ENCODE assay signal across 8 cellular contexts in the genomic region with DNA sequence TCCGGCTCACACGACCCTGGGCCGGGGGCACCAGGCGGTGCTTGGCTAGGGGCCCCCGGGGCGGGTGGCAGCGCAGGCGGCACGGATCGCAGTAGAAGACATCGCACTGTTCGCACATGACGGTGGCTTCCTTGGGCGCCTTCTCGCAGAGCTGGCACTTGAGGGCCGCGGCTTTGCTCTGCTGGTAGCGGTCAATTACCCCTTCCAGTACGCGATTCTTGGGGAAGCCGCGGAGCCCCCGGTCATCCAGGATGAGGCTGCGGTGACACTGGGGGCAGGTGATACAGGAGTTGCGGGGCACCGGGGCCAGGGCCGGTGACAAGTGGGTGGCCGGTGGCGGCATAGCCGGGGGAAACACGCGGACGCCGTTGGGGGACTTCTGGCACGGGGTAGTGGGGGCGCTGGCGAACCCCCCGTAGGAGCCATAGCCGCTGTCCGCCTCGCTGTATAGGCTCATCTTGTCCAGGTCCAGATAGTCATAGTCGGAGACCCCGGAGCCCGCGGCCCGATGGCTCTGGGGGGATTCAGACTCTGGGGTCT. TPM values are rescaled to one million over a fixed set of nuclear protein-coding genes. Genes with fewer than 3 reads are reported as not detected.
A peak's percentile ranks its signal among the peaks of the same experiment; 100 is the strongest.
DNase-seq lines count a peak whose midpoint lies in the region; ATAC-seq and TF ChIP-seq lines count a peak whose summit lies in the region.

No MANE protein-coding gene starts in this region.

- no peaks in the 10 kb centered on the region for H3K79me2 ChIP-seq in GM23338 (replicated peaks; ENCODE audit: insufficient read depth)

- H3K27ac Mint-ChIP-seq in GM23338 (no peak overlapping the region), endothelial cell (ENCODE audit: unreplicated experiment) (no peak overlapping the region), natural killer cell (peak overlapping the region in 1 of 2 donors; percentile 82)

- no peaks in the 10 kb centered on the region for H3K27me3 ChIP-seq in A673 (replicated peaks; ENCODE audit: insufficient read depth, low read depth, low read length, poor library complexity)
- peaks cover 58% of the 10 kb centered on the region for H3K27me3 ChIP-seq in GM23338 (ENCODE audit: insufficient read depth)
- H3K27me3 ChIP-seq in aorta (ENCODE audit: control insufficient read depth in 1 of 2, insufficient read depth in 2 of 2, low read length in 1 of 2), result no peaks in the 10 kb centered on the region

- no peaks in the 10 kb centered on the region for H3K9me2 ChIP-seq in GM23338 (ENCODE audit: insufficient read depth)

- H3K4me3 ChIP-seq in A673 (ENCODE audit: low read depth, low read length, poor library complexity, severe bottlenecking) (peak overlapping the region; percentile 69), GM23338 (peak overlapping the region; percentile 79), WI38 (ENCODE audit: low read depth, low read length) (peak overlapping the region; percentile 60), aorta (ENCODE audit: low read length in 2 of 2) (no peak overlapping the region)

- no peaks in the 10 kb centered on the region for H3K36me3 Mint-ChIP-seq in GM23338 (ENCODE audit: low read depth)
- H3K36me3 Mint-ChIP-seq in endothelial cell (ENCODE audit: low read depth, unreplicated experiment), result no peaks in the 10 kb centered on the region
- H3K36me3 Mint-ChIP-seq in natural killer cell, result no peaks in the 10 kb centered on the region

- ATAC-seq in GM23338 (peak; percentile 25), natural killer cell (peak in 1 of 3 donors; percentile 0), aorta (ENCODE audit: low FRiP score) (peak; percentile 13), HG03108 (IDR thresholded peaks at IDR 0.05; ENCODE audit: unreplicated experiment) (no peak)

- no TSS peak for BruUV-seq in A673 (replicated peaks; lab: Mats Ljungman, UMichigan)

- WGBS in aorta, 2 donors, result 2% methylated on average over 44 to 46 of the region's 46 CpGs

- CTCF ChIA-PET in A673 (lab: Charles Lee), result no interaction called here

- H3K4me3 Mint-ChIP-seq in GM23338 (peak overlapping the region; percentile 86), endothelial cell (ENCODE audit: unreplicated experiment) (peak overlapping the region; percentile 89), natural killer cell (peak overlapping the region; percentile 92)

- TF ChIP-seq CTCF in A673 (conservative IDR thresholded peaks at IDR 0.05; ENCODE audit: low read depth, low read length) (no peak), GM23338 (conservative IDR thresholded peaks at IDR 0.05; ENCODE audit: low read depth in 2 of 2) (no peak), WI38 (IDR thresholded peaks at IDR 0.05; ENCODE audit: low read depth, low read length) (no peak), endothelial cell (IDR thresholded peaks at IDR 0.05; ENCODE audit: unreplicated experiment) (no peak), natural killer cell (IDR thresholded peaks at IDR 0.05) (no peak)

- H3K9me3 ChIP-seq in A673 (ENCODE audit: low read depth, low read length, poor library complexity, severe bottlenecking), result no peaks in the 10 kb centered on the region
- no peaks in the 10 kb centered on the region for H3K9me3 ChIP-seq in aorta (ENCODE audit: control insufficient read depth, low read length)

- peaks cover 4% of the 10 kb centered on the region; the same call in 1 of the 2 replicates for H4K20me1 ChIP-seq in GM23338 (replicated peaks; ENCODE audit: insufficient read depth)

- H3K27ac ChIP-seq in A673 (ENCODE audit: low read depth, low read length, poor library complexity, severe bottlenecking) (no peak overlapping the region), GM23338 (ENCODE audit: low read depth) (no peak overlapping the region), aorta (ENCODE audit: low read depth in 1 of 2, low read length in 2 of 2) (no peak overlapping the region)

- DNase-seq in A673 (ENCODE audit: low spot score) (peak; percentile 33), GM23338 (ENCODE audit: low spot score) (peak; percentile 60), endothelial cell (ENCODE audit: low spot score) (peak; percentile 20), natural killer cell (peak; percentile 16), aorta (peak; percentile 45 to 78), UCSD-AML1 (lab: John Stamatoyannopoulos, UW; ENCODE audit: unreplicated experiment) (no peak)

- peak overlapping the region; percentile 96 for H3K4me2 ChIP-seq in GM23338

- H3K27me3 Mint-ChIP-seq in GM23338 (ENCODE audit: insufficient read depth, low read depth, poor library complexity) (peaks cover 33% of the 10 kb centered on the region), endothelial cell (ENCODE audit: unreplicated experiment) (peaks cover 18% of the 10 kb centered on the region), natural killer cell (ENCODE audit: low read depth in 2 of 2) (peaks cover 23 to 29% of the 10 kb centered on the region in 2 donors)

- peaks cover 14% of the 10 kb centered on the region for H3K4me1 ChIP-seq in A673 (ENCODE audit: insufficient read depth, low read length, poor library complexity, severe bottlenecking)
- H3K4me1 ChIP-seq in GM23338 (ENCODE audit: insufficient read depth), result 0 out of 2 replicates have a peak, but pooled peaks cover 12% of the 10 kb centered on the region
- H3K4me1 ChIP-seq in aorta (ENCODE audit: control insufficient read depth in 1 of 2, insufficient read depth in 2 of 2, low read length in 2 of 2), result no peaks in the 10 kb centered on the region

- no peaks in the 10 kb centered on the region for H3K36me3 ChIP-seq in A673 (ENCODE audit: insufficient read depth, low read length, poor library complexity, severe bottlenecking)
- no peaks in the 10 kb centered on the region for H3K36me3 ChIP-seq in GM23338 (ENCODE audit: insufficient read depth)
- no peaks in the 10 kb centered on the region for H3K36me3 ChIP-seq in aorta (ENCODE audit: control insufficient read depth in 1 of 2, insufficient read depth in 2 of 2, low read length in 1 of 2)

- H3K9me3 Mint-ChIP-seq in GM23338 (no peaks in the 10 kb centered on the region), endothelial cell (ENCODE audit: unreplicated experiment) (no peaks in the 10 kb centered on the region), natural killer cell (no peaks in the 10 kb centered on the region)

- POLR2A ChIA-PET in A673 (lab: Charles Lee; ENCODE audit: low non-redundant PET), result no interaction called here

- peak overlapping the region; percentile 96 for H2AFZ ChIP-seq in GM23338

- H3K4me1 Mint-ChIP-seq in GM23338 (peaks cover 19% of the 10 kb centered on the region), endothelial cell (ENCODE audit: unreplicated experiment) (peaks cover 11% of the 10 kb centered on the region), natural killer cell (peaks cover 15 to 30% of the 10 kb centered on the region in 2 donors)

- intact Hi-C loops in A673 (cut with micrococcal nuclease; ENCODE audit: unreplicated experiment) (loop anchor here (10.0 kb wide), 1 partner anchor 140 kb away; no protein-coding TSS in a partner anchor), natural killer cell (cut with micrococcal nuclease) (no loop called here), aorta (cut with DNase I) (loop anchor here in 1 of 2 donors (5.0 kb wide), 1 partner anchor 77 kb away; no protein-coding TSS in a partner anchor)

- H3F3A ChIP-seq in GM23338 (replicated peaks; ENCODE audit: low read depth), result no peaks in the 10 kb centered on the region

TF ChIP-seq in GM23338, 12 proteins besides CTCF, POLR2A, EP300 and RAD21 (continues in another document):
- no peak for TF ChIP-seq STAT1 (IDR thresholded peaks at IDR 0.05; ENCODE audit: unreplicated experiment)
- TF ChIP-seq, protein P1, sequence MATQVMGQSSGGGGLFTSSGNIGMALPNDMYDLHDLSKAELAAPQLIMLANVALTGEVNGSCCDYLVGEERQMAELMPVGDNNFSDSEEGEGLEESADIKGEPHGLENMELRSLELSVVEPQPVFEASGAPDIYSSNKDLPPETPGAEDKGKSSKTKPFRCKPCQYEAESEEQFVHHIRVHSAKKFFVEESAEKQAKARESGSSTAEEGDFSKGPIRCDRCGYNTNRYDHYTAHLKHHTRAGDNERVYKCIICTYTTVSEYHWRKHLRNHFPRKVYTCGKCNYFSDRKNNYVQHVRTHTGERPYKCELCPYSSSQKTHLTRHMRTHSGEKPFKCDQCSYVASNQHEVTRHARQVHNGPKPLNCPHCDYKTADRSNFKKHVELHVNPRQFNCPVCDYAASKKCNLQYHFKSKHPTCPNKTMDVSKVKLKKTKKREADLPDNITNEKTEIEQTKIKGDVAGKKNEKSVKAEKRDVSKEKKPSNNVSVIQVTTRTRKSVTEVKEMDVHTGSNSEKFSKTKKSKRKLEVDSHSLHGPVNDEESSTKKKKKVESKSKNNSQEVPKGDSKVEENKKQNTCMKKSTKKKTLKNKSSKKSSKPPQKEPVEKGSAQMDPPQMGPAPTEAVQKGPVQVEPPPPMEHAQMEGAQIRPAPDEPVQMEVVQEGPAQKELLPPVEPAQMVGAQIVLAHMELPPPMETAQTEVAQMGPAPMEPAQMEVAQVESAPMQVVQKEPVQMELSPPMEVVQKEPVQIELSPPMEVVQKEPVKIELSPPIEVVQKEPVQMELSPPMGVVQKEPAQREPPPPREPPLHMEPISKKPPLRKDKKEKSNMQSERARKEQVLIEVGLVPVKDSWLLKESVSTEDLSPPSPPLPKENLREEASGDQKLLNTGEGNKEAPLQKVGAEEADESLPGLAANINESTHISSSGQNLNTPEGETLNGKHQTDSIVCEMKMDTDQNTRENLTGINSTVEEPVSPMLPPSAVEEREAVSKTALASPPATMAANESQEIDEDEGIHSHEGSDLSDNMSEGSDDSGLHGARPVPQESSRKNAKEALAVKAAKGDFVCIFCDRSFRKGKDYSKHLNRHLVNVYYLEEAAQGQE (IDR thresholded peaks at IDR 0.05; ENCODE audit: unreplicated experiment), result no peak
- no peak for TF ChIP-seq ZNF331 (CRISPR knock-in tag; IDR thresholded peaks at IDR 0.05; ENCODE audit: low read depth)
- no peak for TF ChIP-seq JUNB (IDR thresholded peaks at IDR 0.05; ENCODE audit: unreplicated experiment)
- no peak for TF ChIP-seq EZH2phosphoT487 (IDR thresholded peaks at IDR 0.05; ENCODE audit: unreplicated experiment)
- no peak for TF ChIP-seq NANOG (IDR thresholded peaks at IDR 0.05; ENCODE audit: borderline replicate concordance)
- TF ChIP-seq ZNF114 (CRISPR knock-in tag; IDR thresholded peaks at IDR 0.05), result no peak
- TF ChIP-seq CREB1 (CRISPR knock-in tag; IDR thresholded peaks at IDR 0.05; ENCODE audit: low read depth), result no peak
- TF ChIP-seq EZH2 (IDR thresholded peaks at IDR 0.05; ENCODE audit: low read depth, unreplicated experiment), result no peak

RNA-seq across cellular contexts. Expression of a gene that starts 0.6 kb away (rescaled TPM):
- total RNA-seq in A673 (2021), result 6.8 and 9.8 TPM in 2 replicates
- 6.2 and 8.4 TPM in 2 replicates for total RNA-seq in GM23338 (2014; rRNA removed; shearing (Covaris generic))
- polyA plus RNA-seq in GM23338 (2016; fragmentation: Nextera tagmentation; extraction: Ambion mirVana), result 3.7 and 4.4 TPM in 2 replicates
- 2.3 TPM for total RNA-seq in endothelial cell (ENCODE audit: unreplicated experiment)
- total RNA-seq in natural killer cell, result under 1 TPM; 0.25 to 0.40 (median 0.35) TPM
- 1 to 10 TPM; 1.3 to 7.9 TPM for total RNA-seq in aorta
- polyA plus RNA-seq in aorta, result under 1 TPM; 0.23 to 0.25 TPM

Comparison
In these comparisons a context has a peak if more than half of its experiments do, and no peak if none do; other contexts are left out.
1. H3K4me3 ChIP-seq: peak in A673 (single experiment), GM23338 (single experiment) and WI38 (single experiment); none in aorta (0 of 2).
2. Peak in every context shown above with its lines, with median percentiles within 50 percentile points of each other: H3K4me3 Mint-ChIP-seq.